In genomic region chr12:73677520-73678291, GRCh38 we compare ENCODE assay signal across 23 cellular contexts.
"Had no signal": no experiment of that assay in that cellular context is flagged by ENCODE, and none has a peak within 500 bp of the region (broad histone marks: within the 10 kb centered on the region; RNA-seq: fewer than 3 reads in every experiment).

No MANE protein-coding gene starts in this region.

- H3K27me3 Mint-ChIP-seq: activated B cell treated with CpG ODN at 0.5 μM for 24 hours; activated CD4-positive, alpha-beta memory T cell treated with anti-CD3 and anti-CD28 coated beads for 36 hours; activated CD4-positive, alpha-beta T cell treated with anti-CD3 and anti-CD28 coated beads, Interleukin-2, amount 10 ng/mL, durations not matched to agents 7 days and 5 days; activated naive CD4-positive, alpha-beta T cell treated with anti-CD3 and anti-CD28 coated beads, Interleukin-2, amount 10 ng/mL, durations not matched to agents 7 days and 5 days; activated naive CD8-positive, alpha-beta T cell treated with anti-CD3 and anti-CD28 coated beads for 36 hours; activated T-helper 17 cell treated with anti-CD3 and anti-CD28 coated beads, Interleukin-2, amount 50 U/mL, for 72 hours had no signal

- H3K36me3 Mint-ChIP-seq: activated CD4-positive, alpha-beta memory T cell treated with anti-CD3 and anti-CD28 coated beads for 36 hours; activated naive CD4-positive, alpha-beta T cell treated with anti-CD3 and anti-CD28 coated beads, Interleukin-2, amount 10 ng/mL, durations not matched to agents 7 days and 5 days; activated naive CD8-positive, alpha-beta T cell treated with anti-CD3 and anti-CD28 coated beads for 36 hours had no signal

- H3K4me1 Mint-ChIP-seq: activated B cell treated with CpG ODN at 0.5 μM for 24 hours; activated CD4-positive, alpha-beta T cell treated with anti-CD3 and anti-CD28 coated beads, Interleukin-2, amount 10 ng/mL, durations not matched to agents 7 days and 5 days; activated naive CD4-positive, alpha-beta T cell treated with anti-CD3 and anti-CD28 coated beads, Interleukin-2, amount 10 ng/mL, durations not matched to agents 7 days and 5 days; activated naive CD8-positive, alpha-beta T cell treated with anti-CD3 and anti-CD28 coated beads for 36 hours; activated T-helper 17 cell treated with anti-CD3 and anti-CD28 coated beads, Interleukin-2, amount 50 U/mL, for 72 hours had no signal

- H3K27ac Mint-ChIP-seq: activated B cell treated with CpG ODN at 0.5 μM for 24 hours; activated CD4-positive, alpha-beta memory T cell treated with anti-CD3 and anti-CD28 coated beads for 36 hours; activated CD4-positive, alpha-beta T cell treated with anti-CD3 and anti-CD28 coated beads, Interleukin-2, amount 10 ng/mL, durations not matched to agents 7 days and 5 days; activated naive CD4-positive, alpha-beta T cell treated with anti-CD3 and anti-CD28 coated beads, Interleukin-2, amount 10 ng/mL, durations not matched to agents 7 days and 5 days; activated naive CD8-positive, alpha-beta T cell treated with anti-CD3 and anti-CD28 coated beads for 36 hours; activated T-helper 17 cell treated with anti-CD3 and anti-CD28 coated beads, Interleukin-2, amount 50 U/mL, for 72 hours; T-helper 1 cell treated with Interleukin-12 subunit alpha and Interleukin-12 subunit beta and Interleukin-4 antibody, amounts not matched to agents 30 μg/mL and 1 μg/mL, for 36 hours had no signal

- H3K9me3 Mint-ChIP-seq: activated naive CD8-positive, alpha-beta T cell treated with anti-CD3 and anti-CD28 coated beads for 36 hours; T-helper 1 cell treated with Interleukin-12 subunit alpha and Interleukin-12 subunit beta and Interleukin-4 antibody, amounts not matched to agents 30 μg/mL and 1 μg/mL, for 36 hours had no signal

- ATAC-seq: activated T-helper 17 cell treated with anti-CD3 and anti-CD28 coated beads, Interleukin-2, amount 50 U/mL, for 72 hours had no signal

- H3K4me3 Mint-ChIP-seq: activated B cell treated with CpG ODN at 0.5 μM for 24 hours; activated CD4-positive, alpha-beta memory T cell treated with anti-CD3 and anti-CD28 coated beads for 36 hours; activated CD4-positive, alpha-beta T cell treated with anti-CD3 and anti-CD28 coated beads, Interleukin-2, amount 10 ng/mL, durations not matched to agents 7 days and 5 days; activated naive CD4-positive, alpha-beta T cell treated with anti-CD3 and anti-CD28 coated beads, Interleukin-2, amount 10 ng/mL, durations not matched to agents 7 days and 5 days; activated naive CD8-positive, alpha-beta T cell treated with anti-CD3 and anti-CD28 coated beads for 36 hours; activated T-helper 17 cell treated with anti-CD3 and anti-CD28 coated beads, Interleukin-2, amount 50 U/mL, for 72 hours; T-helper 1 cell treated with Interleukin-12 subunit alpha and Interleukin-12 subunit beta and Interleukin-4 antibody, amounts not matched to agents 30 μg/mL and 1 μg/mL, for 36 hours had no signal

- DNase-seq: activated B cell treated with CpG ODN at 0.5 μM for 24 hours; activated CD4-positive, alpha-beta memory T cell treated with anti-CD3 and anti-CD28 coated beads for 36 hours; activated CD4-positive, alpha-beta T cell treated with anti-CD3 and anti-CD28 coated beads for 1 hour; activated CD4-positive, alpha-beta T cell treated with anti-CD3 and anti-CD28 coated beads, Interleukin-2, amount 10 ng/mL, durations not matched to agents 7 days and 5 days; activated CD8-positive, alpha-beta memory T cell treated with anti-CD3 and anti-CD28 coated beads for 24 hours; activated gamma-delta T cell treated with Interleukin-2 at 50 U/mL for 16 hours; activated naive CD4-positive, alpha-beta T cell treated with anti-CD3 and anti-CD28 coated beads, Interleukin-2, amount 10 ng/mL, durations not matched to agents 7 days and 5 days; activated naive CD8-positive, alpha-beta T cell treated with anti-CD3 and anti-CD28 coated beads for 36 hours; activated T-cell treated with anti-CD3 and anti-CD28 coated beads, Interleukin-2, amount 50 U/mL, for 48 hours; caudate nucleus; KG1; NCI-H1048; NCI-H146; NCI-H187 treated with DMSO at 0.1 percent for 48 hours; NCI-H2107; NCI-H345; NCI-H510A; NCI-H526 treated with DMSO at 0.1 percent for 48 hours; NCI-H82; OCI-M1; SHP77 had no signal
